In genomic region chr19:16070366-16070990, GRCh38 we compare ENCODE assay signal across 8 cellular contexts. TPM values are rescaled to one million over a fixed set of nuclear protein-coding genes. Genes with fewer than 3 reads are reported as not detected.
A peak's percentile ranks its signal among the peaks of the same experiment; 100 is the strongest.
DNase-seq lines count a peak whose midpoint lies in the region; ATAC-seq and TF ChIP-seq lines count a peak whose summit lies in the region.

No MANE protein-coding gene starts in this region.

- CTCF ChIA-PET in CD8-positive, alpha-beta T cell (lab: Charles Lee): interaction anchor here (0.7 to 8.7 kb wide), 14 partner anchors 8 to 113 kb away, joined by 3 to 80 read pairs (median 5); no protein-coding TSS in a partner anchor

- no peaks in the 10 kb centered on the region for H3K9me3 ChIP-seq in CD8-positive, alpha-beta T cell (ENCODE audit: low read length)
- no peaks in the 10 kb centered on the region for H3K9me3 ChIP-seq in parathyroid adenoma (ENCODE audit: control insufficient read depth, low read length)
- H3K9me3 ChIP-seq in uterus: no peaks in the 10 kb centered on the region

- H3K4me2 ChIP-seq in parathyroid adenoma (ENCODE audit: low read length): no peak overlapping the region

- TF ChIP-seq CTCF in CD8-positive, alpha-beta T cell (IDR thresholded peaks at IDR 0.05): peak; percentile 38
- no peak for TF ChIP-seq CTCF in chondrocyte (IDR thresholded peaks at IDR 0.05)
- TF ChIP-seq CTCF in parathyroid adenoma (IDR thresholded peaks at IDR 0.05): no peak
- TF ChIP-seq CTCF in uterus (IDR thresholded peaks at IDR 0.05): no peak
- TF ChIP-seq CTCF in progenitor cell of endocrine pancreas (IDR thresholded peaks at IDR 0.05; ENCODE audit: unreplicated experiment): no peak

- no peaks in the 10 kb centered on the region for H3K36me3 ChIP-seq in CD8-positive, alpha-beta T cell (ENCODE audit: insufficient read depth, low read length)
- no peaks in the 10 kb centered on the region for H3K36me3 ChIP-seq in parathyroid adenoma (ENCODE audit: control insufficient read depth, insufficient read depth, low read length)
- no peaks in the 10 kb centered on the region for H3K36me3 ChIP-seq in uterus

- H3K27me3 Mint-ChIP-seq in CD8-positive, alpha-beta T cell (ENCODE audit: low read depth): no peaks in the 10 kb centered on the region
- no peaks in the 10 kb centered on the region for H3K27me3 Mint-ChIP-seq in chondrocyte (ENCODE audit: low read depth)
- H3K27me3 Mint-ChIP-seq in progenitor cell of endocrine pancreas: no peaks in the 10 kb centered on the region

- TF ChIP-seq POLR2A in uterus (IDR thresholded peaks at IDR 0.05): no peak

- peak overlapping the region; percentile 11 for H2AFZ ChIP-seq in parathyroid adenoma

- H3K4me1 ChIP-seq in CD8-positive, alpha-beta T cell (ENCODE audit: insufficient read depth, low read length): peaks cover 63% of the 10 kb centered on the region
- H3K4me1 ChIP-seq in parathyroid adenoma (no peaks in the 10 kb centered on the region), uterus (peaks cover 0 to 10% of the 10 kb centered on the region in 2 donors)

- H3K4me1 Mint-ChIP-seq in CD8-positive, alpha-beta T cell (ENCODE audit: low read depth): peaks cover 40% of the 10 kb centered on the region
- peaks cover 25% of the 10 kb centered on the region for H3K4me1 Mint-ChIP-seq in chondrocyte (ENCODE audit: low read depth)
- peaks cover 2% of the 10 kb centered on the region for H3K4me1 Mint-ChIP-seq in progenitor cell of endocrine pancreas (ENCODE audit: low read depth)

- no peaks in the 10 kb centered on the region for H3K79me2 ChIP-seq in parathyroid adenoma

- peak overlapping the region; percentile 47 for H3K4me3 ChIP-seq in CD8-positive, alpha-beta T cell (ENCODE audit: low read depth, low read length)
- H3K4me3 ChIP-seq in parathyroid adenoma (ENCODE audit: low read depth, low read length) (no peak overlapping the region), uterus (peak overlapping the region; percentile 17 to 53)

- peak; percentile 67 to 95 (median 84) for DNase-seq in CD8-positive, alpha-beta T cell
- DNase-seq in activated CD4-positive, alpha-beta T cell treated with anti-CD3 and anti-CD28 coated beads for 1 hour: peak; percentile 82
- peak; percentile 76 for DNase-seq in chondrocyte (ENCODE audit: low spot score)
- DNase-seq in uterus: peak in 1 of 2 donors; percentile 82
- no peak for DNase-seq in progenitor cell of endocrine pancreas (ENCODE audit: low spot score, unreplicated experiment)

- intact Hi-C loops in CD8-positive, alpha-beta T cell (cut with DNase I, micrococcal nuclease): loop anchor here (1.0 to 5.0 kb wide), 5 partner anchors 8 to 252 kb away; partner anchors contain the start of genes RAB8A (in 2 of the 2), FAM32A (in 1 of the 2) and KLF2 (in 1 of the 2)
- intact Hi-C loops in uterus (cut with DNase I; ENCODE audit: low total_unique reads): no loop called here

- ATAC-seq in CD8-positive, alpha-beta T cell: peak; percentile 91
- ATAC-seq in HG03460 (IDR thresholded peaks at IDR 0.05; ENCODE audit: unreplicated experiment): peak; percentile 68
- ATAC-seq in HG02852 (IDR thresholded peaks at IDR 0.05; ENCODE audit: unreplicated experiment): no peak

- no peak overlapping the region for H3K9ac ChIP-seq in parathyroid adenoma

- H3K9me3 Mint-ChIP-seq in CD8-positive, alpha-beta T cell: no peaks in the 10 kb centered on the region
- H3K9me3 Mint-ChIP-seq in chondrocyte (ENCODE audit: low read depth) (no peaks in the 10 kb centered on the region), progenitor cell of endocrine pancreas (ENCODE audit: low read depth) (no peaks in the 10 kb centered on the region)

- H3K27me3 ChIP-seq in CD8-positive, alpha-beta T cell (ENCODE audit: insufficient read depth, low read length): no peaks in the 10 kb centered on the region
- H3K27me3 ChIP-seq in parathyroid adenoma (ENCODE audit: control insufficient read depth, insufficient read depth, low read length) (no peaks in the 10 kb centered on the region), uterus (no peaks in the 10 kb centered on the region)

- no peak overlapping the region for H3K27ac Mint-ChIP-seq in CD8-positive, alpha-beta T cell
- H3K27ac Mint-ChIP-seq in chondrocyte (ENCODE audit: unreplicated experiment) (no peak overlapping the region), progenitor cell of endocrine pancreas (no peak overlapping the region)

- H3K36me3 Mint-ChIP-seq in CD8-positive, alpha-beta T cell: no peaks in the 10 kb centered on the region
- no peaks in the 10 kb centered on the region for H3K36me3 Mint-ChIP-seq in chondrocyte (ENCODE audit: low read depth)
- no peaks in the 10 kb centered on the region for H3K36me3 Mint-ChIP-seq in progenitor cell of endocrine pancreas (ENCODE audit: insufficient read depth)

- H3K4me3 Mint-ChIP-seq in CD8-positive, alpha-beta T cell: peak overlapping the region; percentile 78
- H3K4me3 Mint-ChIP-seq in chondrocyte (ENCODE audit: unreplicated experiment) (peak overlapping the region; percentile 29), progenitor cell of endocrine pancreas (ENCODE audit: low read depth) (no peak overlapping the region)

- peak overlapping the region; percentile 82 for H3K27ac ChIP-seq in CD8-positive, alpha-beta T cell (ENCODE audit: low read depth, low read length)
- H3K27ac ChIP-seq in parathyroid adenoma (peak overlapping the region; percentile 68), uterus (peak overlapping the region; percentile 91 to 100)

- POLR2A ChIA-PET in CD8-positive, alpha-beta T cell (lab: Charles Lee): interaction anchor here (1.0 to 1.8 kb wide), 11 partner anchors 8 to 260 kb away, joined by 3 to 21 read pairs (median 5); partner anchors contain the start of genes HSH2D, KLF2 and RAB8A

RNA-seq across cellular contexts. Expression of gene TPM4, which starts 5.8 kb away (rescaled TPM):
- 100 to 1,000 TPM; 187 to 199 TPM for total RNA-seq in CD8-positive, alpha-beta T cell
- total RNA-seq in chondrocyte: 774 to 1,188 TPM (median 1,175 TPM) in 3 replicates
- total RNA-seq in uterus: 100 to 1,000 TPM; 423 to 862 (median 517) TPM
- 275 and 300 TPM in 2 replicates for total RNA-seq in progenitor cell of endocrine pancreas

RNA-seq across cellular contexts. Expression of gene RAB8A, which starts 41.2 kb away (rescaled TPM):
- total RNA-seq in CD8-positive, alpha-beta T cell: 10 to 100 TPM; 79.1 to 88.4 TPM
- total RNA-seq in chondrocyte (65.5 to 73.7 TPM (median 69.9 TPM) in 3 replicates), uterus (10 to 100 TPM; 13.3 to 67.4 (median 40.7) TPM), progenitor cell of endocrine pancreas (65.5 and 67.5 TPM in 2 replicates)
